In genomic region chr11:35791088-35791958, GRCh38 we compare ENCODE assay signal across 18 cellular contexts.
DNase-seq lines count a peak whose midpoint lies in the region; TF ChIP-seq lines count a peak whose summit lies in the region.
"Had no signal": no experiment of that assay in that cellular context is flagged by ENCODE, and none has a peak within 500 bp of the region (broad histone marks: within the 10 kb centered on the region; RNA-seq: fewer than 3 reads in every experiment).

No MANE protein-coding gene starts in this region.

- H3K4me3 ChIP-seq in choroid plexus epithelial cell (ENCODE audit: low read depth, low read length) = no peak overlapping the region
- H3K4me3 ChIP-seq: esophagus squamous epithelium, heart right ventricle, thyroid gland had no signal

- DNase-seq in COLO668 (lab: John Stamatoyannopoulos, UW; ENCODE audit: unreplicated experiment) (peak; percentile 58), DMS53 (lab: John Stamatoyannopoulos, UW) (peak; percentile 60), NCI-H345 treated with DMSO at 0.1 percent for 48 hours (lab: John Stamatoyannopoulos, UW; ENCODE audit: unreplicated experiment) (peak; percentile 77), choroid plexus epithelial cell (ENCODE audit: low read depth) (peak; percentile 38), DMS114 treated with DMSO at 0.1 percent for 48 hours (lab: John Stamatoyannopoulos, UW; ENCODE audit: unreplicated experiment) (no peak), KG1 (lab: John Stamatoyannopoulos, UW) (no peak), amniotic stem cell (lab: John Stamatoyannopoulos, UW) (no peak)
- no peak for DNase-seq in activated CD8-positive, alpha-beta memory T cell treated with anti-CD3 and anti-CD28 coated beads for 24 hours
- DNase-seq: activated CD4-positive, alpha-beta T cell treated with anti-CD3 and anti-CD28 coated beads for 36 hours; activated naive CD4-positive, alpha-beta T cell treated with anti-CD3 and anti-CD28 coated beads for 36 hours; BE2C; DND-41; esophagus squamous epithelium; heart right ventricle; midbrain; stimulated activated CD4-positive, alpha-beta T cell treated with anti-CD3 and anti-CD28 coated beads, Interleukin-4, amount 100 ng/mL, for 24 hours; T1000; thyroid gland had no signal

- TF ChIP-seq CTCF in choroid plexus epithelial cell (conservative IDR thresholded peaks at IDR 0.05; ENCODE audit: low read depth, low read length) = no peak

Comparison
In these comparisons a context has a peak if more than half of its experiments do, and no peak if none do; other contexts are left out.
1. DNase-seq: peak in COLO668 (single experiment), DMS53 (single experiment), NCI-H345 treated with DMSO at 0.1 percent for 48 hours (single experiment) and choroid plexus epithelial cell (single experiment); none in DMS114 treated with DMSO at 0.1 percent for 48 hours (single experiment), KG1 (single experiment), activated CD8-positive, alpha-beta memory T cell treated with anti-CD3 and anti-CD28 coated beads for 24 hours (single experiment) and amniotic stem cell (single experiment).